Comparison of ENCODE assay signal across 8 cellular contexts in genomic region chr2:27370026-27370815, GRCh38. TPM values are rescaled to one million over a fixed set of nuclear protein-coding genes. Genes with fewer than 3 reads are reported as not detected.
DNase-seq lines count a peak whose midpoint lies in the region; TF ChIP-seq lines count a peak whose summit lies in the region.

Gene EIF2B4 (minus strand): TSS chr2:27370338. CDS start chr2:27370314, 24 bp downstream.
Gene SNX17 (plus strand): TSS chr2:27370616. CDS start chr2:27370744, 128 bp downstream.

- peak within 1 kb of the TSS; percentile 90 for H3K14ac ChIP-seq in neuronal stem cell (ENCODE audit: low read length)

- peak within 1 kb of the TSS; percentile 94 for H3K27ac Mint-ChIP-seq in HFFc6
- H3K27ac Mint-ChIP-seq in activated naive CD4-positive, alpha-beta T cell treated with anti-CD3 and anti-CD28 coated beads for 36 hours: peak within 1 kb of the TSS; percentile 95

- H3K4me3 Mint-ChIP-seq in HFFc6: peak within 1 kb of the TSS; percentile 90
- peak within 1 kb of the TSS; percentile 83 for H3K4me3 Mint-ChIP-seq in activated naive CD4-positive, alpha-beta T cell treated with anti-CD3 and anti-CD28 coated beads for 36 hours

- H3K4me2 ChIP-seq in neuronal stem cell (ENCODE audit: insufficient read depth, low read length, poor library complexity, severe bottlenecking): peak within 1 kb of the TSS; percentile 97

- H3K4me1 Mint-ChIP-seq in HFFc6 (ENCODE audit: low read depth): peaks cover 31% of the 10 kb centered on the region
- peaks cover 30% of the 10 kb centered on the region for H3K4me1 Mint-ChIP-seq in activated naive CD4-positive, alpha-beta T cell treated with anti-CD3 and anti-CD28 coated beads for 36 hours (ENCODE audit: low read depth)

- peak; percentile 87 for TF ChIP-seq CTCF in HFFc6 (IDR thresholded peaks at IDR 0.05)
- no peak for TF ChIP-seq CTCF in subcutaneous adipose tissue (IDR thresholded peaks at IDR 0.05; ENCODE audit: low read depth)

- H3K4me3 ChIP-seq in GM08714 (ENCODE audit: low read length) (peak within 1 kb of the TSS; percentile 73), neuronal stem cell (ENCODE audit: low read length in 2 of 2) (peak within 1 kb of the TSS; percentile 86 to 94)

- H3K18ac ChIP-seq in neuronal stem cell (ENCODE audit: low read length): peak within 1 kb of the TSS; percentile 98

- intact Hi-C loops in activated naive CD4-positive, alpha-beta T cell treated with anti-CD3 and anti-CD28 coated beads for 36 hours (cut with micrococcal nuclease): loop anchor here (1.0 to 5.0 kb wide), 15 partner anchors 10 to 320 kb away; partner anchors contain the start of genes ATRAID, CAD, CCDC121 and GPN1

- H3K4me1 ChIP-seq in neuronal stem cell (ENCODE audit: control insufficient read depth in 2 of 2, insufficient read depth in 1 of 2, low read depth in 1 of 2, low read length in 2 of 2): peaks cover 10 to 13% of the 10 kb centered on the region in 2 donors

- DNase-seq in HFFc6: peak; percentile 99
- peak; percentile 99 for DNase-seq in NAMALWA (ENCODE audit: low spot score)
- DNase-seq in SK-N-DZ (ENCODE audit: low spot score): peak; percentile 97
- DNase-seq in activated naive CD4-positive, alpha-beta T cell treated with anti-CD3 and anti-CD28 coated beads for 36 hours: peak; percentile 100
- DNase-seq in foreskin melanocyte: peak; percentile 99
- peak; percentile 97 for DNase-seq in neuronal stem cell (ENCODE audit: low spot score)

- peak within 1 kb of the TSS; percentile 88 for H2BK5ac ChIP-seq in neuronal stem cell (ENCODE audit: low read length)

- H3K79me1 ChIP-seq in neuronal stem cell (ENCODE audit: low read depth, low read length): peaks cover 17% of the 10 kb centered on the region

- peak within 1 kb of the TSS; percentile 99 for H3K9ac ChIP-seq in neuronal stem cell (ENCODE audit: low read depth, low read length, poor library complexity)

- H3K36me3 ChIP-seq in neuronal stem cell (replicated peaks in 1 of 2; ENCODE audit: control insufficient read depth in 2 of 2, insufficient read depth in 2 of 2, low read length in 2 of 2): peaks cover 38 to 71% of the 10 kb centered on the region in 2 donors

- no CpG with 5 or more reads among the region's 85 CpGs for WGBS in neuronal stem cell (ENCODE audit: extremely low coverage in 2 of 2, insufficient read length in 2 of 2, insufficient replicate concordance in 1 of 2), 2 donors

- CTCF ChIA-PET in activated naive CD4-positive, alpha-beta T cell treated with anti-CD3 and anti-CD28 coated beads for 36 hours (lab: Charles Lee): interaction anchor here (0.6 to 4.0 kb wide), 14 partner anchors 9 to 314 kb away, joined by 3 to 22 read pairs (median 4); partner anchors contain the start of gene GTF3C2

- peak within 1 kb of the TSS; percentile 54 for H4K91ac ChIP-seq in neuronal stem cell (ENCODE audit: low read depth, low read length, poor library complexity)

- H3K9me3 ChIP-seq in neuronal stem cell (replicated peaks in 1 of 2; ENCODE audit: control insufficient read depth in 2 of 2, insufficient read depth in 1 of 2, low read depth in 1 of 2, low read length in 2 of 2): no peaks in the 10 kb centered on the region

- no peak within 1 kb of the TSS for H2BK12ac ChIP-seq in neuronal stem cell (ENCODE audit: low read length)

- H3K27me3 ChIP-seq in neuronal stem cell (ENCODE audit: control insufficient read depth in 3 of 3, insufficient read depth in 3 of 3, low read depth in 1 of 3, low read length in 3 of 3): no peaks in the 10 kb centered on the region

- H2AFZ ChIP-seq in neuronal stem cell (ENCODE audit: low read length): peak within 1 kb of the TSS; percentile 97

- no peak within 1 kb of the TSS for H2BK15ac ChIP-seq in neuronal stem cell (ENCODE audit: low read length)

- H3K27me3 Mint-ChIP-seq in HFFc6 (ENCODE audit: insufficient read depth): peaks cover 4% of the 10 kb centered on the region
- no peaks in the 10 kb centered on the region for H3K27me3 Mint-ChIP-seq in activated naive CD4-positive, alpha-beta T cell treated with anti-CD3 and anti-CD28 coated beads for 36 hours (ENCODE audit: low read depth)

- H2BK120ac ChIP-seq in neuronal stem cell (ENCODE audit: low read depth, low read length): peak within 1 kb of the TSS; percentile 34

- peak within 1 kb of the TSS; percentile 98 for H2AK5ac ChIP-seq in neuronal stem cell (ENCODE audit: low read depth, low read length)

- H4K8ac ChIP-seq in neuronal stem cell (ENCODE audit: low read depth, low read length): peak within 1 kb of the TSS; percentile 84

- no peak within 1 kb of the TSS for H3K4ac ChIP-seq in neuronal stem cell (ENCODE audit: low read length)

- peaks cover 53% of the 10 kb centered on the region for H3K36me3 Mint-ChIP-seq in HFFc6 (ENCODE audit: low read depth)
- peaks cover 26% of the 10 kb centered on the region for H3K36me3 Mint-ChIP-seq in activated naive CD4-positive, alpha-beta T cell treated with anti-CD3 and anti-CD28 coated beads for 36 hours (ENCODE audit: low read depth)

- peak within 1 kb of the TSS; percentile 96 for H3K23ac ChIP-seq in neuronal stem cell (ENCODE audit: low read depth, low read length, poor library complexity)

- H3K9me3 Mint-ChIP-seq in HFFc6: no peaks in the 10 kb centered on the region
- no peaks in the 10 kb centered on the region for H3K9me3 Mint-ChIP-seq in activated naive CD4-positive, alpha-beta T cell treated with anti-CD3 and anti-CD28 coated beads for 36 hours

- H3K27ac ChIP-seq in neuronal stem cell (replicated peaks; ENCODE audit: low read length): peak within 1 kb of the TSS; percentile 60

RNA-seq across cellular contexts. Expression of gene EIF2B4, which starts in this region (rescaled TPM):
- 10 to 100 TPM; 44.5 to 48.4 (median 45.8) TPM for total RNA-seq in HFFc6 (2021; fragmentation: NEBNext Ultra II Directional; extraction: Animal tissue kit (Norgen Biotek cat#: 25700))
- 19.3 and 21.2 TPM in 2 replicates for polyA plus RNA-seq in SK-N-DZ (2014; cell fraction: cytosol; rRNA removed)
- polyA plus RNA-seq in SK-N-DZ (2014; cell fraction: nucleus; rRNA removed): 50.3 and 59.7 TPM in 2 replicates
- 10 to 100 TPM; 24.4 to 25.2 TPM for total RNA-seq in activated naive CD4-positive, alpha-beta T cell treated with anti-CD3 and anti-CD28 coated beads for 36 hours
- 36.9 TPM for polyA plus RNA-seq in neuronal stem cell (2013, experiment 1 of 2)
- polyA plus RNA-seq in neuronal stem cell (2013, experiment 2 of 2): 35.4 TPM
- 10 to 100 TPM; 36.4 to 44.2 (median 42.2) TPM for total RNA-seq in subcutaneous adipose tissue

RNA-seq across cellular contexts. Expression of gene SNX17, which starts in this region (rescaled TPM):
- 100 to 1,000 TPM; 140 to 160 (median 150) TPM for total RNA-seq in HFFc6 (2021; fragmentation: NEBNext Ultra II Directional; extraction: Animal tissue kit (Norgen Biotek cat#: 25700))
- 52.2 and 64.9 TPM in 2 replicates for polyA plus RNA-seq in SK-N-DZ (2014; cell fraction: cytosol; rRNA removed)
- polyA plus RNA-seq in SK-N-DZ (2014; cell fraction: nucleus; rRNA removed): 44.1 and 49.8 TPM in 2 replicates
- total RNA-seq in activated naive CD4-positive, alpha-beta T cell treated with anti-CD3 and anti-CD28 coated beads for 36 hours: 10 to 100 TPM; 68.5 to 75.5 TPM
- 31.0 TPM for polyA plus RNA-seq in neuronal stem cell (2013, experiment 1 of 2)
- polyA plus RNA-seq in neuronal stem cell (2013, experiment 2 of 2): 30.6 TPM
- 100 to 1,000 TPM in 2 of 4 donors, 10 to 100 TPM in 2; 71.6 to 115 (median 102) TPM for total RNA-seq in subcutaneous adipose tissue

Comparison
In these comparisons a context has a peak if more than half of its experiments do, and no peak if none do; other contexts are left out.
1. Peak in every context shown above with its lines: DNase-seq, H3K4me3 ChIP-seq and H3K27ac ChIP-seq.